21 cellular contexts compared by ENCODE assay signal in the genomic region with DNA sequence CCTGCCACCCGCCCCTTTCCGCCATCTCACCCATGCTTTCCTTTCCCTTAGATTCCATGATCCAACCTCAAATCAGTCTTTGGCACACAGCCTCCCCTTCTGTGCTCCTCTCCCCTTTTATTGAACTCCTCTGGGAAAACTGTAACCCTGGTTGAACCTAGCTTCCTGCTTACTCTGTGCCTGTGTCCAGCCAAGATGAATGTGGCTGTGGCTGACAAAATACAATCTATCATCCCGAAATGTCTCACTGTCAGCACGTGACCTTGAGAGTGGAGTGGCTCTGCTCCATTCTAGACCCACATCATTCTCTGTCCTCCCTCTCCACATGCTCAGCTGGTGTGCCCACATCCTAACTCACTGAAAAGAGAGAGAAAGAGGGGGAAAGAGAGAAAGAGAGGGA. TPM values are rescaled to one million over a fixed set of nuclear protein-coding genes. Genes with fewer than 3 reads are reported as not detected.
DNase-seq lines count a peak whose midpoint lies in the region; ATAC-seq and TF ChIP-seq lines count a peak whose summit lies in the region.
"Had no signal": no experiment of that assay in that cellular context is flagged by ENCODE, and none has a peak within 500 bp of the region (broad histone marks: within the 10 kb centered on the region; RNA-seq: fewer than 3 reads in every experiment).

No MANE protein-coding gene starts in this region.

- H3K27me3 ChIP-seq in CD8-positive, alpha-beta T cell (ENCODE audit: insufficient read depth, low read length) = no peaks in the 10 kb centered on the region

- intact Hi-C loops in CD8-positive, alpha-beta T cell (cut with DNase I, micrococcal nuclease) = no loop called here
- intact Hi-C loops in activated T-helper 1 cell treated with anti-CD3 and anti-CD28 coated beads, Interleukin-12 subunit alpha, Interleukin-12 subunit beta, Interleukin-2, Interleukin-4 antibody, amounts not matched to agents 30 ng/mL and 10 ng/mL and 1 ng/mL, durations not matched to agents 14 hours and 24 hours and 36 hours (cut with micrococcal nuclease) = no loop called here

- ATAC-seq in activated CD8-positive, alpha-beta memory T cell treated with anti-CD3 and anti-CD28 coated beads, Interleukin-2, amount 10 ng/mL, durations not matched to agents 7 days and 5 days = no peak
- ATAC-seq in CD8-positive, alpha-beta T cell = no peak
- ATAC-seq: A549, Panc1 had no signal

- H3K36me3 Mint-ChIP-seq in activated CD8-positive, alpha-beta memory T cell treated with anti-CD3 and anti-CD28 coated beads, Interleukin-2, amount 10 ng/mL, durations not matched to agents 7 days and 5 days = peaks cover 20% of the 10 kb centered on the region
- no peaks in the 10 kb centered on the region for H3K36me3 Mint-ChIP-seq in CD8-positive, alpha-beta T cell
- H3K36me3 Mint-ChIP-seq in activated T-helper 1 cell treated with anti-CD3 and anti-CD28 coated beads, Interleukin-12 subunit alpha, Interleukin-12 subunit beta, Interleukin-2, Interleukin-4 antibody, amounts not matched to agents 30 ng/mL and 10 ng/mL and 1 ng/mL, durations not matched to agents 14 hours and 24 hours and 36 hours (ENCODE audit: low read depth) = peaks cover 4% of the 10 kb centered on the region

- H3K27ac ChIP-seq in CD8-positive, alpha-beta T cell (ENCODE audit: low read depth, low read length) = no peak overlapping the region
- H3K27ac ChIP-seq: A549, C4-2B had no signal

- peaks cover 20% of the 10 kb centered on the region for H3K4me1 ChIP-seq in CD8-positive, alpha-beta T cell (ENCODE audit: insufficient read depth, low read length)
- H3K4me1 ChIP-seq: A549 had no signal

- peaks cover 62% of the 10 kb centered on the region for H3K4me1 Mint-ChIP-seq in activated CD8-positive, alpha-beta memory T cell treated with anti-CD3 and anti-CD28 coated beads, Interleukin-2, amount 10 ng/mL, durations not matched to agents 7 days and 5 days
- H3K4me1 Mint-ChIP-seq in CD8-positive, alpha-beta T cell (ENCODE audit: low read depth) = peaks cover 28% of the 10 kb centered on the region
- peaks cover 29% of the 10 kb centered on the region for H3K4me1 Mint-ChIP-seq in activated T-helper 1 cell treated with anti-CD3 and anti-CD28 coated beads, Interleukin-12 subunit alpha, Interleukin-12 subunit beta, Interleukin-2, Interleukin-4 antibody, amounts not matched to agents 30 ng/mL and 10 ng/mL and 1 ng/mL, durations not matched to agents 14 hours and 24 hours and 36 hours (ENCODE audit: low read depth)

- H3K9me3 ChIP-seq in CD8-positive, alpha-beta T cell (ENCODE audit: low read length) = no peaks in the 10 kb centered on the region

- H3K9me3 Mint-ChIP-seq in activated CD8-positive, alpha-beta memory T cell treated with anti-CD3 and anti-CD28 coated beads, Interleukin-2, amount 10 ng/mL, durations not matched to agents 7 days and 5 days (ENCODE audit: low read depth) = peaks cover 4% of the 10 kb centered on the region
- H3K9me3 Mint-ChIP-seq in CD8-positive, alpha-beta T cell = no peaks in the 10 kb centered on the region
- peaks cover 10% of the 10 kb centered on the region for H3K9me3 Mint-ChIP-seq in activated T-helper 1 cell treated with anti-CD3 and anti-CD28 coated beads, Interleukin-12 subunit alpha, Interleukin-12 subunit beta, Interleukin-2, Interleukin-4 antibody, amounts not matched to agents 30 ng/mL and 10 ng/mL and 1 ng/mL, durations not matched to agents 14 hours and 24 hours and 36 hours

- DNase-seq in activated CD8-positive, alpha-beta memory T cell treated with anti-CD3 and anti-CD28 coated beads, Interleukin-2, amount 10 ng/mL, durations not matched to agents 7 days and 5 days = no peak
- no peak for DNase-seq in activated CD8-positive, alpha-beta memory T cell treated with anti-CD3 and anti-CD28 coated beads for 24 hours
- DNase-seq in CD8-positive, alpha-beta T cell = no peak
- DNase-seq in activated T-helper 1 cell treated with anti-CD3 and anti-CD28 coated beads, Interleukin-12 subunit alpha, Interleukin-12 subunit beta, Interleukin-2, Interleukin-4 antibody, amounts not matched to agents 30 ng/mL and 10 ng/mL and 1 ng/mL, durations not matched to agents 14 hours and 24 hours and 36 hours (ENCODE audit: low spot score) = no peak
- DNase-seq in lung microvascular endothelial cell (ENCODE audit: low read depth in 2 of 2) = peak; percentile 58 to 86
- DNase-seq in stimulated activated CD4-positive, alpha-beta T cell treated with anti-CD3 and anti-CD28 coated beads, Interleukin-4, amount 100 ng/mL, for 24 hours = no peak
- no peak for DNase-seq in glomerular visceral epithelial cell (ENCODE audit: extremely low spot score)
- no peak for DNase-seq in RPMI8226
- DNase-seq: COR-L47, DMS153, HCEC 1CT, MV-4-11, NCI-H1417 treated with DMSO at 0.1 percent for 48 hours, NCI-H2029, NCI-H2171 treated with DMSO at 0.1 percent for 48 hours, NCI-H510A treated with DMSO at 0.1 percent for 48 hours had no signal

- TF ChIP-seq CTCF in CD8-positive, alpha-beta T cell (IDR thresholded peaks at IDR 0.05) = no peak

- CTCF ChIA-PET in activated CD8-positive, alpha-beta memory T cell treated with anti-CD3 and anti-CD28 coated beads, Interleukin-2, amount 10 ng/mL, durations not matched to agents 7 days and 5 days (lab: Charles Lee) = interaction anchor here (0.9 to 5.0 kb wide), 6 partner anchors 10 to 39 kb away, joined by 3 to 59 read pairs (median 4); a partner anchor contains a TSS
- CTCF ChIA-PET in CD8-positive, alpha-beta T cell (lab: Charles Lee) = interaction anchor here (1.6 to 3.3 kb wide), 2 partner anchors 13 to 22 kb away, joined by 4 to 28 read pairs; no protein-coding TSS in a partner anchor

- peak overlapping the region; percentile 96 for H3K27ac Mint-ChIP-seq in activated CD8-positive, alpha-beta memory T cell treated with anti-CD3 and anti-CD28 coated beads, Interleukin-2, amount 10 ng/mL, durations not matched to agents 7 days and 5 days
- peak overlapping the region; percentile 41 for H3K27ac Mint-ChIP-seq in CD8-positive, alpha-beta T cell
- peak overlapping the region; percentile 70 for H3K27ac Mint-ChIP-seq in activated T-helper 1 cell treated with anti-CD3 and anti-CD28 coated beads, Interleukin-12 subunit alpha, Interleukin-12 subunit beta, Interleukin-2, Interleukin-4 antibody, amounts not matched to agents 30 ng/mL and 10 ng/mL and 1 ng/mL, durations not matched to agents 14 hours and 24 hours and 36 hours

- H3K36me3 ChIP-seq in CD8-positive, alpha-beta T cell (ENCODE audit: insufficient read depth, low read length) = no peaks in the 10 kb centered on the region

- POLR2A ChIA-PET in CD8-positive, alpha-beta T cell (lab: Charles Lee) = no interaction called here

- H3K27me3 Mint-ChIP-seq in activated CD8-positive, alpha-beta memory T cell treated with anti-CD3 and anti-CD28 coated beads, Interleukin-2, amount 10 ng/mL, durations not matched to agents 7 days and 5 days = peaks cover 17% of the 10 kb centered on the region
- peaks cover 4% of the 10 kb centered on the region for H3K27me3 Mint-ChIP-seq in CD8-positive, alpha-beta T cell (ENCODE audit: low read depth)
- H3K27me3 Mint-ChIP-seq in activated T-helper 1 cell treated with anti-CD3 and anti-CD28 coated beads, Interleukin-12 subunit alpha, Interleukin-12 subunit beta, Interleukin-2, Interleukin-4 antibody, amounts not matched to agents 30 ng/mL and 10 ng/mL and 1 ng/mL, durations not matched to agents 14 hours and 24 hours and 36 hours (ENCODE audit: insufficient read depth) = peaks cover 17% of the 10 kb centered on the region

- H3K4me3 Mint-ChIP-seq in activated CD8-positive, alpha-beta memory T cell treated with anti-CD3 and anti-CD28 coated beads, Interleukin-2, amount 10 ng/mL, durations not matched to agents 7 days and 5 days = no peak overlapping the region
- H3K4me3 Mint-ChIP-seq in CD8-positive, alpha-beta T cell = no peak overlapping the region
- no peak overlapping the region for H3K4me3 Mint-ChIP-seq in activated T-helper 1 cell treated with anti-CD3 and anti-CD28 coated beads, Interleukin-12 subunit alpha, Interleukin-12 subunit beta, Interleukin-2, Interleukin-4 antibody, amounts not matched to agents 30 ng/mL and 10 ng/mL and 1 ng/mL, durations not matched to agents 14 hours and 24 hours and 36 hours
- H3K4me3 Mint-ChIP-seq: IgD-negative memory B cell had no signal

- H3K4me3 ChIP-seq in CD8-positive, alpha-beta T cell (ENCODE audit: low read depth, low read length) = no peak overlapping the region
- H3K4me3 ChIP-seq: A549 had no signal

RNA-seq across cellular contexts. Expression of a gene that starts 11.0 kb away (rescaled TPM):
- 1 to 10 TPM in 1 of 2 experiments, under 1 TPM in 1; 0.64 to 1.4 TPM for total RNA-seq in activated CD8-positive, alpha-beta memory T cell treated with anti-CD3 and anti-CD28 coated beads, Interleukin-2, amount 10 ng/mL, durations not matched to agents 7 days and 5 days
- not detected for total RNA-seq in CD8-positive, alpha-beta T cell
- not detected in 2 replicates for total RNA-seq in activated T-helper 1 cell treated with anti-CD3 and anti-CD28 coated beads, Interleukin-12 subunit alpha, Interleukin-12 subunit beta, Interleukin-2, Interleukin-4 antibody, amounts not matched to agents 30 ng/mL and 10 ng/mL and 1 ng/mL, durations not matched to agents 14 hours and 24 hours and 36 hours
- total RNA-seq in lung microvascular endothelial cell = not detected in 2 replicates
- total RNA-seq: HT-29 had no signal

RNA-seq across cellular contexts. Expression of a gene that starts 60.0 kb away (rescaled TPM):
- total RNA-seq in activated CD8-positive, alpha-beta memory T cell treated with anti-CD3 and anti-CD28 coated beads, Interleukin-2, amount 10 ng/mL, durations not matched to agents 7 days and 5 days = not detected
- under 1 TPM in 1 of 2 experiments, not detected in 1; 0.42 TPM for total RNA-seq in CD8-positive, alpha-beta T cell
- total RNA-seq in activated T-helper 1 cell treated with anti-CD3 and anti-CD28 coated beads, Interleukin-12 subunit alpha, Interleukin-12 subunit beta, Interleukin-2, Interleukin-4 antibody, amounts not matched to agents 30 ng/mL and 10 ng/mL and 1 ng/mL, durations not matched to agents 14 hours and 24 hours and 36 hours = not detected in 2 replicates
- total RNA-seq in lung microvascular endothelial cell = not detected in 2 replicates

Comparison
In these comparisons a context has a peak if more than half of its experiments do, and no peak if none do; other contexts are left out.
1. DNase-seq: peak in lung microvascular endothelial cell (2 of 2); none in activated CD8-positive, alpha-beta memory T cell treated with anti-CD3 and anti-CD28 coated beads, Interleukin-2, amount 10 ng/mL, durations not matched to agents 7 days and 5 days (single experiment), activated CD8-positive, alpha-beta memory T cell treated with anti-CD3 and anti-CD28 coated beads for 24 hours (single experiment), CD8-positive, alpha-beta T cell (0 of 7), activated T-helper 1 cell treated with anti-CD3 and anti-CD28 coated beads, Interleukin-12 subunit alpha, Interleukin-12 subunit beta, Interleukin-2, Interleukin-4 antibody, amounts not matched to agents 30 ng/mL and 10 ng/mL and 1 ng/mL, durations not matched to agents 14 hours and 24 hours and 36 hours (single experiment), stimulated activated CD4-positive, alpha-beta T cell treated with anti-CD3 and anti-CD28 coated beads, Interleukin-4, amount 100 ng/mL, for 24 hours (single experiment), glomerular visceral epithelial cell (single experiment) and RPMI8226 (single experiment).
2. H3K27ac Mint-ChIP-seq: peak in every context shown above with its lines; median percentile 96 in activated CD8-positive, alpha-beta memory T cell treated with anti-CD3 and anti-CD28 coated beads, Interleukin-2, amount 10 ng/mL, durations not matched to agents 7 days and 5 days; 70 in activated T-helper 1 cell treated with anti-CD3 and anti-CD28 coated beads, Interleukin-12 subunit alpha, Interleukin-12 subunit beta, Interleukin-2, Interleukin-4 antibody, amounts not matched to agents 30 ng/mL and 10 ng/mL and 1 ng/mL, durations not matched to agents 14 hours and 24 hours and 36 hours; 41 in CD8-positive, alpha-beta T cell.